9 cellular contexts compared by ENCODE assay signal in the genomic region with DNA sequence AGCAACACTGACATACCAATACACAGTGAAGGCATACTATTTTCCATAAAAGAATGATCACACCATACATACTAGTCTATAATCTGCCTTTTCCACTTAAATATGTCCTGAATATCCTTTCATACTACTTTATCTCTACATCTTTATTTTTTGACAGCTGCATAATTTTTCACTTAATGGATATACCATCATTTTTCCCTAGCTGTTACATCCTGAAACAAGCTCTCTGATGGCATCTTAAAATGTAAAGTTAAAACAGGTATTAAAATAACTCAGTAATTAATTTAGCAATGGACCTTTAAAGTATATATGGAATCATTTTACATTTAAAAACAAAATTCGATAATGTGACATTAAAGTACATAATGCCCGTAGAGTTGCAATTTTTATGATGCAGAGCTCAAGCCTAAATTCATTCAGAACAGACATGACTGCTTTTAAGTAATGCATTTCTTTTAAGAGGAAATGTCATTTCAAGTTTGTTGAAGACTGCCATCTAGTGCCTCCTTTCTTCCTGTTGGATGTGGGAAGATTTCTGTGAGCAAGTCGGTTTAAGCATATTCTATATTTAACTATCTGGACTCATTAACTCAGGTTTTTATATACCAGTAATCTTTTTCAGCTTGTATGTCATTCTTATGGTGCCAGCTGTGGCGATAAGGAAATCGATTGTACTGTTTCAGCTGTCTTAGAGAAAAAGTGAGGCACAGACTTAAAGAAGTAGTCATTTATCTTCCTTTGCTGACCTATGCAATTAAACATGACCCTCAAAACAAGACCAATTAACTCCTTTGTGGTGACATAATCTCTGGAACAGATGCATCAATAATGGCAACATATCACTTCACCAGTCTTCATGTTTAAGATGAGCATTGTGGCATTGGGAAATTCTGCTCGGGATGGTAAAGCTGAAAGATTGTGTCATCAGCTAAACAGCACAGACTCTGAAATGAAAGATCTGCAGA. TPM values are rescaled to one million over a fixed set of nuclear protein-coding genes. Genes with fewer than 3 reads are reported as not detected.
DNase-seq lines count a peak whose midpoint lies in the region; ATAC-seq, FAIRE-seq and TF ChIP-seq lines count a peak whose summit lies in the region.
"Had no signal": no experiment of that assay in that cellular context is flagged by ENCODE, and none has a peak within 500 bp of the region (broad histone marks: within the 10 kb centered on the region; RNA-seq: fewer than 3 reads in every experiment).

No MANE protein-coding gene starts in this region.

- no peaks in the 10 kb centered on the region for H3K36me3 ChIP-seq in Panc1 (ENCODE audit: control insufficient read depth, insufficient read depth, low read length)
- H3K36me3 ChIP-seq in pancreas = no peaks in the 10 kb centered on the region
- H3K36me3 ChIP-seq: SJCRH30 had no signal

- in situ Hi-C loops in Panc1 (cut with HindIII; ENCODE audit: low pct_unique_long_range_greater_than_20kb, low sequenced_read_pairs) = no loop called here

- ATAC-seq in GM19351 (IDR thresholded peaks at IDR 0.05; ENCODE audit: unreplicated experiment) (peak; percentile 72), Panc1 (peak; percentile 72; the same call in 1 of the 2 replicates), pancreas (peak; percentile 81 to 89 (median 88))

- no peaks in the 10 kb centered on the region for H3K9me3 Mint-ChIP-seq in activated CD4-positive, alpha-beta memory T cell treated with anti-CD3 and anti-CD28 coated beads for 36 hours

- DNase-seq in COR-L47 (lab: John Stamatoyannopoulos, UW) (peak; percentile 40), HTR-8/SVneo (ENCODE audit: insufficient read length, low spot score) (peak; percentile 44), Panc1 (ENCODE audit: low read depth, low spot score) (peak; percentile 25), fibroblast of gingiva (ENCODE audit: low read depth) (peak; percentile 70), pancreas (peak in 1 of 6 donors; percentile 11)
- DNase-seq in stimulated activated CD4-positive, alpha-beta T cell treated with anti-CD3 and anti-CD28 coated beads, Interleukin-4, amount 100 ng/mL, for 24 hours = no peak
- no peak for DNase-seq in activated CD4-positive, alpha-beta memory T cell treated with anti-CD3 and anti-CD28 coated beads for 36 hours

- peaks cover 3% of the 10 kb centered on the region for H3K27me3 Mint-ChIP-seq in activated CD4-positive, alpha-beta memory T cell treated with anti-CD3 and anti-CD28 coated beads for 36 hours

- H3K27me3 ChIP-seq in Panc1 (ENCODE audit: control insufficient read depth, insufficient read depth, low read length) (no peaks in the 10 kb centered on the region), pancreas (no peaks in the 10 kb centered on the region)
- H3K27me3 ChIP-seq: SJCRH30 had no signal

- no peak overlapping the region for H3K27ac Mint-ChIP-seq in activated CD4-positive, alpha-beta memory T cell treated with anti-CD3 and anti-CD28 coated beads for 36 hours

- TF ChIP-seq CTCF in Panc1 (IDR thresholded peaks at IDR 0.05) (peak; percentile 73; the same call in 1 of the 2 replicates), pancreas (IDR thresholded peaks at IDR 0.05) (peak in 3 of 4 donors; percentile 24 to 38 (median 36))

- H3K4me1 ChIP-seq in Panc1 (ENCODE audit: control insufficient read depth, insufficient read depth, low read length) = peaks cover 7% of the 10 kb centered on the region
- peaks cover 9 to 15% (median 11%) of the 10 kb centered on the region in 3 donors for H3K4me1 ChIP-seq in pancreas
- H3K4me1 ChIP-seq: SJCRH30 had no signal

- no peak overlapping the region for H3K27ac ChIP-seq in Panc1 (ENCODE audit: low read length)
- H3K27ac ChIP-seq in pancreas = peak overlapping the region; percentile 43 to 67 (median 46)
- H3K27ac ChIP-seq: SJCRH30 had no signal

- BruUV-seq in Panc1 (replicated peaks; lab: Mats Ljungman, UMichigan) = no TSS peak

- peak; percentile 28 for FAIRE-seq in HTR-8/SVneo (lab: Jason Lieb, UNC)
- FAIRE-seq in pancreas (lab: Jason Lieb, UNC) = peak; percentile 91

- no peaks in the 10 kb centered on the region for H3K9me3 ChIP-seq in Panc1 (ENCODE audit: control insufficient read depth, insufficient read depth, low read depth, low read length)
- no peaks in the 10 kb centered on the region for H3K9me3 ChIP-seq in pancreas
- H3K9me3 ChIP-seq: SJCRH30 had no signal

- H3K4me3 ChIP-seq in Panc1 (ENCODE audit: low read depth in 2 of 2, low read length in 2 of 2) (no peak overlapping the region), pancreas (no peak overlapping the region)
- H3K4me3 ChIP-seq: SJCRH30 had no signal

- CTCF ChIA-PET in Panc1 (lab: Charles Lee) = interaction anchor here (1.0 to 1.3 kb wide), 3 partner anchors 39 to 87 kb away, joined by 3 to 7 read pairs (median 4); no protein-coding TSS in a partner anchor
- CTCF ChIA-PET in activated CD4-positive, alpha-beta memory T cell treated with anti-CD3 and anti-CD28 coated beads for 36 hours (lab: Charles Lee) = interaction anchor here (0.8 to 2.3 kb wide), 3 partner anchors 10 to 91 kb away, joined by 3 to 23 read pairs (median 5); no protein-coding TSS in a partner anchor

- POLR2A ChIA-PET in Panc1 (lab: Charles Lee) = no interaction called here
- POLR2A ChIA-PET in activated CD4-positive, alpha-beta memory T cell treated with anti-CD3 and anti-CD28 coated beads for 36 hours (lab: Charles Lee) = no interaction called here

- no peak overlapping the region for H3K4me3 Mint-ChIP-seq in activated CD4-positive, alpha-beta memory T cell treated with anti-CD3 and anti-CD28 coated beads for 36 hours

- WGBS in pancreas, 2 donors = 3 to 4% methylated on average over 6 of the region's 6 CpGs

- intact Hi-C loops in Panc1 (cut with micrococcal nuclease; ENCODE audit: unreplicated experiment) = loop anchor here (2.0 kb wide), 1 partner anchor 84 kb away; no protein-coding TSS in a partner anchor
- intact Hi-C loops in pancreas (cut with DNase I) = loop anchor here in 2 of 3 donors (5.0 to 10.0 kb wide), 2 partner anchors 77 to 84 kb away; no protein-coding TSS in a partner anchor
- intact Hi-C loops in activated CD4-positive, alpha-beta memory T cell treated with anti-CD3 and anti-CD28 coated beads for 36 hours (cut with micrococcal nuclease) = loop anchor here (1.0 kb wide), 1 partner anchor 87 kb away; no protein-coding TSS in a partner anchor

- H3K4me1 Mint-ChIP-seq in activated CD4-positive, alpha-beta memory T cell treated with anti-CD3 and anti-CD28 coated beads for 36 hours (ENCODE audit: low read depth) = no peaks in the 10 kb centered on the region

- no peaks in the 10 kb centered on the region for H3K36me3 Mint-ChIP-seq in activated CD4-positive, alpha-beta memory T cell treated with anti-CD3 and anti-CD28 coated beads for 36 hours

RNA-seq across cellular contexts. Expression of gene PRICKLE1, which starts 20.3 kb away (rescaled TPM):
- 20.1 TPM for total RNA-seq in Panc1 (2021; ENCODE audit: unreplicated experiment)
- 9.1 TPM for polyA plus RNA-seq in Panc1 (2012; ENCODE audit: insufficient read length)
- 1 to 10 TPM; 1.5 to 9.5 (median 3.3) TPM for total RNA-seq in pancreas
- 1 to 10 TPM; 1.6 to 2.4 TPM for polyA plus RNA-seq in pancreas
- not detected for total RNA-seq in activated CD4-positive, alpha-beta memory T cell treated with anti-CD3 and anti-CD28 coated beads for 36 hours

Comparison
In these comparisons a context has a peak if more than half of its experiments do, and no peak if none do; other contexts are left out.
1. DNase-seq: peak in COR-L47 (single experiment), HTR-8/SVneo (single experiment), Panc1 (single experiment) and fibroblast of gingiva (single experiment); none in stimulated activated CD4-positive, alpha-beta T cell treated with anti-CD3 and anti-CD28 coated beads, Interleukin-4, amount 100 ng/mL, for 24 hours (single experiment) and activated CD4-positive, alpha-beta memory T cell treated with anti-CD3 and anti-CD28 coated beads for 36 hours (single experiment).
2. Peak in every context shown above with its lines, with median percentiles within 50 percentile points of each other: ATAC-seq.